Comparison of ENCODE assay signal across 11 cellular contexts in genomic region chr2:38498039-38498438, GRCh38.
DNase-seq lines count a peak whose midpoint lies in the region; ATAC-seq and TF ChIP-seq lines count a peak whose summit lies in the region.
"Had no signal": no experiment of that assay in that cellular context is flagged by ENCODE, and none has a peak within 500 bp of the region (broad histone marks: within the 10 kb centered on the region; RNA-seq: fewer than 3 reads in every experiment).

No MANE protein-coding gene starts in this region.

- H3K27me3 Mint-ChIP-seq in stimulated activated naive CD8-positive, alpha-beta T cell treated with anti-CD3 and anti-CD28 coated beads, Interleukin-15, amount 100 ng/mL, for 72 hours: no peaks in the 10 kb centered on the region

- no peak overlapping the region for H3K4me3 Mint-ChIP-seq in stimulated activated naive CD8-positive, alpha-beta T cell treated with anti-CD3 and anti-CD28 coated beads, Interleukin-15, amount 100 ng/mL, for 72 hours
- H3K4me3 Mint-ChIP-seq: immature natural killer cell had no signal

- DNase-seq in GM10266 (ENCODE audit: extremely low spot score): peak; percentile 53
- peak; percentile 74 for DNase-seq in NAMALWA (ENCODE audit: low spot score)
- DNase-seq in heart right ventricle: peak; percentile 17 to 72
- DNase-seq in NCI-H128 (lab: John Stamatoyannopoulos, UW; ENCODE audit: unreplicated experiment): no peak
- no peak for DNase-seq in stimulated activated naive CD8-positive, alpha-beta T cell treated with anti-CD3 and anti-CD28 coated beads, Interleukin-15, amount 100 ng/mL, for 72 hours
- DNase-seq in RKO (ENCODE audit: low spot score): no peak
- DNase-seq in activated T-cell treated with anti-CD3 and anti-CD28 coated beads for 4 hours: no peak
- DNase-seq: activated CD4-positive, alpha-beta T cell treated with anti-CD3 and anti-CD28 coated beads, Interleukin-2, amount 50 U/mL, for 1 hour; Calu3; immature natural killer cell had no signal

- intact Hi-C loops in heart right ventricle (cut with DNase I): loop anchor here in 1 of 10 donors (10.0 kb wide), 1 partner anchor 123 kb away; the partner anchor contains the start of gene ATL2

- TF ChIP-seq CTCF in GM10266 (IDR thresholded peaks at IDR 0.05; ENCODE audit: control insufficient read depth, insufficient read depth, low read depth, missing control alignments): no peak
- no peak for TF ChIP-seq CTCF in heart right ventricle (IDR thresholded peaks at IDR 0.05)

- ATAC-seq in GM21447 (IDR thresholded peaks at IDR 0.05; ENCODE audit: unreplicated experiment) (peak; percentile 69), heart right ventricle (peak in 7 of 8 donors; percentile 28 to 81 (median 70))
- ATAC-seq in stimulated activated naive CD8-positive, alpha-beta T cell treated with anti-CD3 and anti-CD28 coated beads, Interleukin-15, amount 100 ng/mL, for 72 hours: no peak

- peaks cover 0 to 41% (median 14%) of the 10 kb centered on the region in 9 donors for H3K4me1 ChIP-seq in heart right ventricle

- no peaks in the 10 kb centered on the region for H3K27me3 ChIP-seq in heart right ventricle

- 61 to 76% methylated on average over 3 of the region's 3 CpGs for WGBS in heart right ventricle, 2 donors

- peak overlapping the region in 4 of 10 donors; percentile 48 to 61 (median 52) for H3K27ac ChIP-seq in heart right ventricle

- peaks cover 0 to 14% (median 5%) of the 10 kb centered on the region in 11 donors for H3K9me3 ChIP-seq in heart right ventricle

- no peaks in the 10 kb centered on the region for H3K36me3 ChIP-seq in heart right ventricle

- H3K27ac Mint-ChIP-seq in stimulated activated naive CD8-positive, alpha-beta T cell treated with anti-CD3 and anti-CD28 coated beads, Interleukin-15, amount 100 ng/mL, for 72 hours: no peak overlapping the region

- H3K4me1 Mint-ChIP-seq in stimulated activated naive CD8-positive, alpha-beta T cell treated with anti-CD3 and anti-CD28 coated beads, Interleukin-15, amount 100 ng/mL, for 72 hours: peaks cover 5% of the 10 kb centered on the region

- no peak overlapping the region for H3K4me3 ChIP-seq in heart right ventricle

- H3K9me3 Mint-ChIP-seq in stimulated activated naive CD8-positive, alpha-beta T cell treated with anti-CD3 and anti-CD28 coated beads, Interleukin-15, amount 100 ng/mL, for 72 hours: peaks cover 4 to 15% of the 10 kb centered on the region in 2 donors

Comparison
In these comparisons a context has a peak if more than half of its experiments do, and no peak if none do; other contexts are left out.
1. DNase-seq: peak in GM10266 (single experiment), NAMALWA (single experiment) and heart right ventricle (2 of 2); none in NCI-H128 (single experiment), stimulated activated naive CD8-positive, alpha-beta T cell treated with anti-CD3 and anti-CD28 coated beads, Interleukin-15, amount 100 ng/mL, for 72 hours (0 of 2), RKO (single experiment) and activated T-cell treated with anti-CD3 and anti-CD28 coated beads for 4 hours (single experiment).